In genomic region chr18:23530195-23530594, GRCh38 we compare ENCODE assay signal across 14 cellular contexts. TPM values are rescaled to one million over a fixed set of nuclear protein-coding genes. Genes with fewer than 3 reads are reported as not detected.
DNase-seq lines count a peak whose midpoint lies in the region; ATAC-seq and TF ChIP-seq lines count a peak whose summit lies in the region.
"Had no signal": no experiment of that assay in that cellular context is flagged by ENCODE, and none has a peak within 500 bp of the region (broad histone marks: within the 10 kb centered on the region; RNA-seq: fewer than 3 reads in every experiment).

No MANE protein-coding gene starts in this region.

- H3K27me3 Mint-ChIP-seq in Calu3 (ENCODE audit: unreplicated experiment), result no peaks in the 10 kb centered on the region
- H3K27me3 Mint-ChIP-seq in activated naive CD8-positive, alpha-beta T cell treated with anti-CD3 and anti-CD28 coated beads, Interleukin-2, amount 50 U/mL, for 24 hours, result no peaks in the 10 kb centered on the region
- no peaks in the 10 kb centered on the region for H3K27me3 Mint-ChIP-seq in naive thymus-derived CD4-positive, alpha-beta T cell

- peaks cover 19 to 99% (median 47%) of the 10 kb centered on the region in 3 experiments for H3K36me3 ChIP-seq in naive thymus-derived CD4-positive, alpha-beta T cell (ENCODE audit: control insufficient read depth in 2 of 3, insufficient read depth in 3 of 3, low read length in 3 of 3)

- H3K27me3 ChIP-seq in naive thymus-derived CD4-positive, alpha-beta T cell (ENCODE audit: control insufficient read depth in 2 of 2, insufficient read depth in 2 of 2, low read length in 2 of 2), result no peaks in the 10 kb centered on the region

- peaks cover 82% of the 10 kb centered on the region for H3K36me3 Mint-ChIP-seq in Calu3 (ENCODE audit: insufficient read depth, unreplicated experiment)
- H3K36me3 Mint-ChIP-seq in activated naive CD8-positive, alpha-beta T cell treated with anti-CD3 and anti-CD28 coated beads, Interleukin-2, amount 50 U/mL, for 24 hours (ENCODE audit: low read depth), result peaks cover 63% of the 10 kb centered on the region
- peaks cover 12 to 56% (median 34%) of the 10 kb centered on the region in 5 donors for H3K36me3 Mint-ChIP-seq in naive thymus-derived CD4-positive, alpha-beta T cell

- CTCF ChIA-PET in Calu3 (lab: Charles Lee), result interaction anchor here (0.6 to 1.0 kb wide), 2 partner anchors 12 to 679 kb away, joined by 3 read pairs; no protein-coding TSS in a partner anchor
- CTCF ChIA-PET in naive thymus-derived CD4-positive, alpha-beta T cell (lab: Charles Lee), result interaction anchor here (1.4 kb wide), 1 partner anchor 14 kb away, joined by 3 read pairs; no protein-coding TSS in a partner anchor

- DNase-seq in Calu3 (no peak), NOMO-1 (lab: John Stamatoyannopoulos, UW; ENCODE audit: unreplicated experiment in 2 of 2) (peak; percentile 63 to 90), globus pallidus (ENCODE audit: low spot score) (no peak), DMS53 treated with DMSO at 0.1 percent for 48 hours (lab: John Stamatoyannopoulos, UW; ENCODE audit: unreplicated experiment) (no peak)
- no peak for DNase-seq in activated naive CD8-positive, alpha-beta T cell treated with anti-CD3 and anti-CD28 coated beads, Interleukin-2, amount 50 U/mL, for 24 hours
- no peak for DNase-seq in naive thymus-derived CD4-positive, alpha-beta T cell
- DNase-seq: activated CD4-positive, alpha-beta T cell treated with anti-CD3 and anti-CD28 coated beads for 4 hours; KBM-7; NCI-H1436; NCI-H510A; posterior cingulate gyrus had no signal

- H3K27ac Mint-ChIP-seq in Calu3 (ENCODE audit: unreplicated experiment), result peak overlapping the region; percentile 73
- H3K27ac Mint-ChIP-seq in activated naive CD8-positive, alpha-beta T cell treated with anti-CD3 and anti-CD28 coated beads, Interleukin-2, amount 50 U/mL, for 24 hours, result peak overlapping the region; percentile 59
- peak overlapping the region in 6 of 9 donors; percentile 1 to 66 (median 41) for H3K27ac Mint-ChIP-seq in naive thymus-derived CD4-positive, alpha-beta T cell
- H3K27ac Mint-ChIP-seq: T-helper 2 cell treated with Interferon-gamma antibody and Interleukin-4, amounts not matched to agents 5 μg/mL and 100 μg/mL, for 36 hours had no signal

- H3K27ac ChIP-seq in naive thymus-derived CD4-positive, alpha-beta T cell (ENCODE audit: low read depth, low read length), result no peak overlapping the region
- H3K27ac ChIP-seq: C4-2B had no signal

- BruUV-seq in Calu3 (replicated peaks; lab: Mats Ljungman, UMichigan), result no TSS peak

- no peaks in the 10 kb centered on the region for H3K9me3 Mint-ChIP-seq in Calu3 (ENCODE audit: low read depth, unreplicated experiment)
- H3K9me3 Mint-ChIP-seq in activated naive CD8-positive, alpha-beta T cell treated with anti-CD3 and anti-CD28 coated beads, Interleukin-2, amount 50 U/mL, for 24 hours, result no peaks in the 10 kb centered on the region
- H3K9me3 Mint-ChIP-seq in naive thymus-derived CD4-positive, alpha-beta T cell, result no peaks in the 10 kb centered on the region
- H3K9me3 Mint-ChIP-seq: T-helper 2 cell treated with Interferon-gamma antibody and Interleukin-4, amounts not matched to agents 5 μg/mL and 100 μg/mL, for 36 hours had no signal

- peaks cover 21% of the 10 kb centered on the region for H3K4me1 Mint-ChIP-seq in Calu3 (ENCODE audit: low read depth, unreplicated experiment)
- peaks cover 16% of the 10 kb centered on the region for H3K4me1 Mint-ChIP-seq in activated naive CD8-positive, alpha-beta T cell treated with anti-CD3 and anti-CD28 coated beads, Interleukin-2, amount 50 U/mL, for 24 hours
- H3K4me1 Mint-ChIP-seq in naive thymus-derived CD4-positive, alpha-beta T cell, result peaks cover 0 to 8% (median 0%) of the 10 kb centered on the region in 7 donors

- intact Hi-C loops in Calu3 (cut with micrococcal nuclease; ENCODE audit: unreplicated experiment), result no loop called here
- intact Hi-C loops in naive thymus-derived CD4-positive, alpha-beta T cell (cut with micrococcal nuclease), result no loop called here

- no peak overlapping the region for H3K4me3 ChIP-seq in naive thymus-derived CD4-positive, alpha-beta T cell (ENCODE audit: low read length)

- POLR2A ChIA-PET in naive thymus-derived CD4-positive, alpha-beta T cell (lab: Charles Lee), result no interaction called here

- no peaks in the 10 kb centered on the region for H3K4me1 ChIP-seq in naive thymus-derived CD4-positive, alpha-beta T cell (ENCODE audit: control insufficient read depth in 2 of 2, insufficient read depth in 2 of 2, low read length in 2 of 2)

- no peak for ATAC-seq in activated naive CD8-positive, alpha-beta T cell treated with anti-CD3 and anti-CD28 coated beads, Interleukin-2, amount 50 U/mL, for 24 hours
- peak; percentile 64 for ATAC-seq in naive thymus-derived CD4-positive, alpha-beta T cell
- no peak for ATAC-seq in HG02588 (IDR thresholded peaks at IDR 0.05; ENCODE audit: unreplicated experiment)

- no peak for TF ChIP-seq CTCF in Calu3 (IDR thresholded peaks at IDR 0.05; ENCODE audit: unreplicated experiment)

- no peak overlapping the region for H3K4me3 Mint-ChIP-seq in Calu3 (ENCODE audit: low read depth, unreplicated experiment)
- H3K4me3 Mint-ChIP-seq in activated naive CD8-positive, alpha-beta T cell treated with anti-CD3 and anti-CD28 coated beads, Interleukin-2, amount 50 U/mL, for 24 hours, result no peak overlapping the region
- H3K4me3 Mint-ChIP-seq in naive thymus-derived CD4-positive, alpha-beta T cell, result no peak overlapping the region
- H3K4me3 Mint-ChIP-seq: T-helper 2 cell treated with Interferon-gamma antibody and Interleukin-4, amounts not matched to agents 5 μg/mL and 100 μg/mL, for 36 hours had no signal

- no peaks in the 10 kb centered on the region for H3K9me3 ChIP-seq in naive thymus-derived CD4-positive, alpha-beta T cell (ENCODE audit: control insufficient read depth in 2 of 3, low read length in 3 of 3)

RNA-seq across cellular contexts. Expression of gene RMC1, which starts 26.9 kb away (rescaled TPM):
- 31.0 and 33.7 TPM in 2 replicates for total RNA-seq in Calu3 (2022)
- total RNA-seq in naive thymus-derived CD4-positive, alpha-beta T cell, result 10 to 100 TPM; 45.7 to 59.7 (median 50.0) TPM
- 10 to 100 TPM; 23.1 to 39.9 TPM for polyA plus RNA-seq in naive thymus-derived CD4-positive, alpha-beta T cell

RNA-seq across cellular contexts. Expression of gene NPC1, which starts 56.1 kb away (rescaled TPM):
- 82.6 and 84.7 TPM in 2 replicates for total RNA-seq in Calu3 (2022)
- total RNA-seq in naive thymus-derived CD4-positive, alpha-beta T cell, result 10 to 100 TPM; 29.2 to 49.3 (median 31.4) TPM
- 1 to 10 TPM; 4.6 to 9.7 TPM for polyA plus RNA-seq in naive thymus-derived CD4-positive, alpha-beta T cell

Comparison
In these comparisons a context has a peak if more than half of its experiments do, and no peak if none do; other contexts are left out.
1. DNase-seq: peak in NOMO-1 (2 of 2); none in Calu3 (single experiment), activated naive CD8-positive, alpha-beta T cell treated with anti-CD3 and anti-CD28 coated beads, Interleukin-2, amount 50 U/mL, for 24 hours (single experiment), naive thymus-derived CD4-positive, alpha-beta T cell (0 of 9), globus pallidus (single experiment) and DMS53 treated with DMSO at 0.1 percent for 48 hours (single experiment).
2. Peak in every context shown above with its lines, with median percentiles within 50 percentile points of each other: H3K27ac Mint-ChIP-seq.